33 cellular contexts compared by ENCODE assay signal in the genomic region with DNA sequence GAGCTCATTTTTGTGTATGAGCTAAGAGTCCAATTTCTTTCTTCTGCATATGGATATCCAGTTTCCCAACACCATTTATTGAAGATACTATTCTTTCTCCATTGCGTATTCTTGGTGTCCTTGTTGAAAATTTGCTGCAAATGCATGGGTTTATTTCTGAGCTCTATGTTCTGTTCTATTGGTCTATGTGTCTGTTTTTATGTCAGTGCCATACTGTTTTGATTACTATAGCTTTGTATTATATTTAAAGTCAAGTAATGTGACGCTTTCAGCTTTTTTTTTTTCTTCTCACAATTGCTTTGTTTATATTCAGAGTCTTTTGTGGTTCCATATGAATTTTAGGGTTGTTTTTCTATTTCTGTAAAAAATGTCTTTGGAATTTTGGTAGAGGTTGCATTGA.
"Had no signal": no experiment of that assay in that cellular context is flagged by ENCODE, and none has a peak within 500 bp of the region (broad histone marks: within the 10 kb centered on the region; RNA-seq: fewer than 3 reads in every experiment).

No MANE protein-coding gene starts in this region.

- H3K27me3 ChIP-seq: adrenal gland, ascending aorta, body of pancreas, brain microvascular endothelial cell, breast epithelium, cardiac muscle cell had no signal

- ATAC-seq: activated naive CD4-positive, alpha-beta T cell treated with anti-CD3 and anti-CD28 coated beads, Interleukin-2, amount 50 U/mL, for 72 hours; activated naive CD8-positive, alpha-beta T cell treated with anti-CD3 and anti-CD28 coated beads, Interleukin-2, amount 50 U/mL, for 24 hours; activated T-cell treated with anti-CD3 and anti-CD28 coated beads, Interleukin-2, amount 50 U/mL, for 4 hours; activated T-cell treated with anti-CD3 and anti-CD28 coated beads, Interleukin-2, amount 50 U/mL, for 72 hours; activated T-helper 17 cell treated with anti-CD3 and anti-CD28 coated beads, Interleukin-2, amount 50 U/mL, for 72 hours; body of pancreas had no signal

- H3K27ac ChIP-seq: adrenal gland, ascending aorta, body of pancreas, brain microvascular endothelial cell, breast epithelium, cardiac muscle cell had no signal

- H3K9me3 ChIP-seq: adrenal gland, breast epithelium had no signal

- H3K4me1 ChIP-seq: ascending aorta, body of pancreas, breast epithelium had no signal

- H3K36me3 ChIP-seq: adrenal gland, ascending aorta, brain microvascular endothelial cell, breast epithelium, cardiac muscle cell had no signal

- FAIRE-seq: astrocyte, bronchial epithelial cell, colon had no signal

- DNase-seq: activated effector memory CD4-positive, alpha-beta T cell treated with anti-CD3 and anti-CD28 coated beads, Interleukin-2, amount 50 U/mL, for 16 hours; activated effector memory CD4-positive, alpha-beta T cell treated with Interleukin-2 at 50 U/mL for 16 hours; activated gamma-delta T cell; activated gamma-delta T cell treated with Interleukin-2 at 50 U/mL for 16 hours; activated naive CD4-positive, alpha-beta T cell; activated naive CD4-positive, alpha-beta T cell treated with anti-CD3 and anti-CD28 coated beads for 36 hours; activated naive CD4-positive, alpha-beta T cell treated with anti-CD3 and anti-CD28 coated beads, Interleukin-2, amount 10 ng/mL, durations not matched to agents 7 days and 5 days; activated naive CD4-positive, alpha-beta T cell treated with anti-CD3 and anti-CD28 coated beads, Interleukin-2, amount 50 U/mL, for 16 hours; activated naive CD4-positive, alpha-beta T cell treated with Interleukin-2 at 50 U/mL for 16 hours; activated naive CD8-positive, alpha-beta T cell treated with anti-CD3 and anti-CD28 coated beads for 36 hours; activated naive CD8-positive, alpha-beta T cell treated with anti-CD3 and anti-CD28 coated beads, Interleukin-2, amount 10 ng/mL, durations not matched to agents 7 days and 5 days; activated naive CD8-positive, alpha-beta T cell treated with anti-CD3 and anti-CD28 coated beads, Interleukin-2, amount 50 U/mL, for 24 hours; activated T-cell treated with anti-CD3 and anti-CD28 coated beads, Interleukin-2, amount 50 U/mL, for 24 hours; activated T-cell treated with anti-CD3 and anti-CD28 coated beads, Interleukin-2, amount 50 U/mL, for 4 hours; activated T-cell treated with anti-CD3 and anti-CD28 coated beads, Interleukin-2, amount 50 U/mL, for 48 hours; activated T-cell treated with anti-CD3 and anti-CD28 coated beads, Interleukin-2, amount 50 U/mL, for 72 hours; adrenal gland; amniotic stem cell; amygdala; aorta; body of pancreas; brain microvascular endothelial cell; caudate nucleus; central memory CD4-positive, alpha-beta T cell; cerebellar nuclear complex had no signal

- H3K4me3 ChIP-seq: adrenal gland, ascending aorta, body of pancreas, breast epithelium, cardiac muscle cell had no signal
